In the genomic region with DNA sequence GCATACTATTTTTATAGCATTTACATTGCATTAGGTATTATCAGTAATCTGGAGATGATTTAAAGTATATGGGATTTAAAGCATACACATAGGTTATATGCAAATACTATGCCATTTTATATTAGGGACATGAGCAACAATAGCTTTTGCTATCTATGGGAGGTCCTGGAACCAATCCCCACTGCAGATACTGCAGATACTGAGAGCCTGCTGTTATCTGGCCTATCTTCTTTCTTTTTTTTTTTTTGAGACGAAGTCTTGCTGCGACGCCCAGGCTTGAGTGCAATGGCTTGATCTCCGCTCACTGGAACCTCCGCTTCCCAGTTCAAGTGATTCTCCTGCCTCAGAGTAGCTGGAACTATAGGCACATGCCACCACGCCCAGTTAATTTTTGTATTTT, we compare ENCODE assay signal across 26 cellular contexts. TPM values are rescaled to one million over a fixed set of nuclear protein-coding genes. Genes with fewer than 3 reads are reported as not detected.
DNase-seq lines count a peak whose midpoint lies in the region; ATAC-seq lines count a peak whose summit lies in the region.
"Had no signal": no experiment of that assay in that cellular context is flagged by ENCODE, and none has a peak within 500 bp of the region (broad histone marks: within the 10 kb centered on the region; RNA-seq: fewer than 3 reads in every experiment).

No MANE protein-coding gene starts in this region.

- CTCF ChIA-PET in T-cell (lab: Charles Lee) = interaction anchor here in 1 of 2 donors (0.7 to 1.0 kb wide), 3 partner anchors 8 to 90 kb away, joined by 4 to 7 read pairs (median 4); no protein-coding TSS in a partner anchor
- CTCF ChIA-PET in naive thymus-derived CD4-positive, alpha-beta T cell (lab: Charles Lee) = interaction anchor here (0.8 to 1.1 kb wide), 2 partner anchors 8 to 176 kb away, joined by 3 read pairs; no protein-coding TSS in a partner anchor

- peak overlapping the region; percentile 39 for H3K27ac Mint-ChIP-seq in stimulated activated naive CD8-positive, alpha-beta T cell treated with anti-CD3 and anti-CD28 coated beads, Interleukin-15, Interleukin-2, amounts not matched to agents 100 ng/mL and 50 ng/mL, for 24 hours
- H3K27ac Mint-ChIP-seq in stimulated activated naive CD8-positive, alpha-beta T cell treated with anti-CD3 and anti-CD28 coated beads, Interleukin-15, amount 100 ng/mL, for 72 hours = no peak overlapping the region
- peak overlapping the region; percentile 28 to 39 for H3K27ac Mint-ChIP-seq in T-cell
- H3K27ac Mint-ChIP-seq in naive thymus-derived CD4-positive, alpha-beta T cell = peak overlapping the region in 5 of 9 donors; percentile 33 to 57 (median 40)

- no peaks in the 10 kb centered on the region for H3K27me3 ChIP-seq in naive thymus-derived CD4-positive, alpha-beta T cell (ENCODE audit: control insufficient read depth in 2 of 2, insufficient read depth in 2 of 2, low read length in 2 of 2)
- H3K27me3 ChIP-seq: BE2C, SJCRH30 had no signal

- H3K27ac ChIP-seq in naive thymus-derived CD4-positive, alpha-beta T cell (ENCODE audit: low read depth, low read length) = no peak overlapping the region
- H3K27ac ChIP-seq: HL-60, SJCRH30 had no signal

- H3K4me1 Mint-ChIP-seq in stimulated activated naive CD8-positive, alpha-beta T cell treated with anti-CD3 and anti-CD28 coated beads, Interleukin-15, Interleukin-2, amounts not matched to agents 100 ng/mL and 50 ng/mL, for 24 hours (ENCODE audit: low read depth) = peaks cover 19% of the 10 kb centered on the region
- H3K4me1 Mint-ChIP-seq in stimulated activated naive CD8-positive, alpha-beta T cell treated with anti-CD3 and anti-CD28 coated beads, Interleukin-15, amount 100 ng/mL, for 72 hours = peaks cover 32% of the 10 kb centered on the region
- peaks cover 0 to 23% (median 17%) of the 10 kb centered on the region in 3 donors for H3K4me1 Mint-ChIP-seq in T-cell
- H3K4me1 Mint-ChIP-seq in naive thymus-derived CD4-positive, alpha-beta T cell = peaks cover 0 to 8% (median 5%) of the 10 kb centered on the region in 7 donors

- H3K36me3 ChIP-seq in naive thymus-derived CD4-positive, alpha-beta T cell (ENCODE audit: control insufficient read depth in 2 of 3, insufficient read depth in 3 of 3, low read length in 3 of 3) = peaks cover 32 to 85% (median 65%) of the 10 kb centered on the region in 3 experiments

- H3K4me3 Mint-ChIP-seq in stimulated activated naive CD8-positive, alpha-beta T cell treated with anti-CD3 and anti-CD28 coated beads, Interleukin-15, Interleukin-2, amounts not matched to agents 100 ng/mL and 50 ng/mL, for 24 hours = no peak overlapping the region
- no peak overlapping the region for H3K4me3 Mint-ChIP-seq in stimulated activated naive CD8-positive, alpha-beta T cell treated with anti-CD3 and anti-CD28 coated beads, Interleukin-15, amount 100 ng/mL, for 72 hours
- H3K4me3 Mint-ChIP-seq in T-cell = no peak overlapping the region
- no peak overlapping the region for H3K4me3 Mint-ChIP-seq in naive thymus-derived CD4-positive, alpha-beta T cell

- no peak overlapping the region for H3K4me3 ChIP-seq in naive thymus-derived CD4-positive, alpha-beta T cell (ENCODE audit: low read length)
- H3K4me3 ChIP-seq: K562, SJCRH30 had no signal

- H3K36me3 Mint-ChIP-seq in stimulated activated naive CD8-positive, alpha-beta T cell treated with anti-CD3 and anti-CD28 coated beads, Interleukin-15, Interleukin-2, amounts not matched to agents 100 ng/mL and 50 ng/mL, for 24 hours (ENCODE audit: low read depth) = peaks cover 69% of the 10 kb centered on the region
- H3K36me3 Mint-ChIP-seq in T-cell = peaks cover 74% of the 10 kb centered on the region
- H3K36me3 Mint-ChIP-seq in naive thymus-derived CD4-positive, alpha-beta T cell = peaks cover 18 to 70% (median 46%) of the 10 kb centered on the region in 5 donors

- ATAC-seq in stimulated activated naive CD8-positive, alpha-beta T cell treated with anti-CD3 and anti-CD28 coated beads, Interleukin-15, amount 100 ng/mL, for 72 hours = no peak
- ATAC-seq in T-cell (replicated peaks in 1 of 4) = no peak
- no peak for ATAC-seq in naive thymus-derived CD4-positive, alpha-beta T cell
- ATAC-seq in GM18520 (IDR thresholded peaks at IDR 0.05; ENCODE audit: unreplicated experiment) = no peak
- ATAC-seq: HepG2, K562 had no signal

- DNase-seq in stimulated activated naive CD8-positive, alpha-beta T cell treated with anti-CD3 and anti-CD28 coated beads, Interleukin-15, amount 100 ng/mL, for 72 hours = no peak
- DNase-seq in T-cell (no peak), HK-2 (ENCODE audit: unreplicated experiment) (no peak), DMS153 (lab: John Stamatoyannopoulos, UW) (no peak)
- no peak for DNase-seq in naive thymus-derived CD4-positive, alpha-beta T cell
- DNase-seq: BE2C, Caco-2, DMS 273 treated with DMSO at 0.1 percent for 48 hours, DND-41, GOT3, HCEC 1CT, NCI-H1092 treated with DMSO at 0.1 percent for 48 hours, NCI-H146, NCI-H2029, NCI-H345, NCI-H524, NCI-H82, OCI-M1, SJCRH30 had no signal

- H3K9me3 ChIP-seq in naive thymus-derived CD4-positive, alpha-beta T cell (ENCODE audit: control insufficient read depth in 2 of 3, low read length in 3 of 3) = no peaks in the 10 kb centered on the region
- H3K9me3 ChIP-seq: BE2C, Caco-2, SJCRH30 had no signal

- H3K4me1 ChIP-seq in naive thymus-derived CD4-positive, alpha-beta T cell (ENCODE audit: control insufficient read depth in 2 of 2, insufficient read depth in 2 of 2, low read length in 2 of 2) = no peaks in the 10 kb centered on the region
- H3K4me1 ChIP-seq: BE2C, Caco-2, SJCRH30 had no signal

- no peaks in the 10 kb centered on the region for H3K27me3 Mint-ChIP-seq in stimulated activated naive CD8-positive, alpha-beta T cell treated with anti-CD3 and anti-CD28 coated beads, Interleukin-15, Interleukin-2, amounts not matched to agents 100 ng/mL and 50 ng/mL, for 24 hours
- no peaks in the 10 kb centered on the region for H3K27me3 Mint-ChIP-seq in stimulated activated naive CD8-positive, alpha-beta T cell treated with anti-CD3 and anti-CD28 coated beads, Interleukin-15, amount 100 ng/mL, for 72 hours
- no peaks in the 10 kb centered on the region for H3K27me3 Mint-ChIP-seq in T-cell
- H3K27me3 Mint-ChIP-seq in naive thymus-derived CD4-positive, alpha-beta T cell = no peaks in the 10 kb centered on the region

- intact Hi-C loops in naive thymus-derived CD4-positive, alpha-beta T cell (cut with micrococcal nuclease) = no loop called here

- POLR2A ChIA-PET in T-cell (lab: Charles Lee) = no interaction called here
- POLR2A ChIA-PET in naive thymus-derived CD4-positive, alpha-beta T cell (lab: Charles Lee) = no interaction called here

- no peaks in the 10 kb centered on the region for H3K9me3 Mint-ChIP-seq in stimulated activated naive CD8-positive, alpha-beta T cell treated with anti-CD3 and anti-CD28 coated beads, Interleukin-15, Interleukin-2, amounts not matched to agents 100 ng/mL and 50 ng/mL, for 24 hours
- no peaks in the 10 kb centered on the region for H3K9me3 Mint-ChIP-seq in stimulated activated naive CD8-positive, alpha-beta T cell treated with anti-CD3 and anti-CD28 coated beads, Interleukin-15, amount 100 ng/mL, for 72 hours
- no peaks in the 10 kb centered on the region for H3K9me3 Mint-ChIP-seq in T-cell
- peaks cover 0 to 1% (median 0%) of the 10 kb centered on the region in 11 donors for H3K9me3 Mint-ChIP-seq in naive thymus-derived CD4-positive, alpha-beta T cell

RNA-seq across cellular contexts. Expression of a gene that starts 37.4 kb away (rescaled TPM):
- not detected for total RNA-seq in T-cell
- not detected for total RNA-seq in naive thymus-derived CD4-positive, alpha-beta T cell
- polyA plus RNA-seq in naive thymus-derived CD4-positive, alpha-beta T cell = not detected
- total RNA-seq: A673, Caco-2, HepG2, HT-29, K562, SJCRH30 had no signal
- polyA plus RNA-seq: HepG2, K562 had no signal

Comparison
In these comparisons a context has a peak if more than half of its experiments do, and no peak if none do; other contexts are left out.
1. H3K27ac Mint-ChIP-seq: peak in stimulated activated naive CD8-positive, alpha-beta T cell treated with anti-CD3 and anti-CD28 coated beads, Interleukin-15, Interleukin-2, amounts not matched to agents 100 ng/mL and 50 ng/mL, for 24 hours (single experiment), T-cell (2 of 2) and naive thymus-derived CD4-positive, alpha-beta T cell (5 of 9); none in stimulated activated naive CD8-positive, alpha-beta T cell treated with anti-CD3 and anti-CD28 coated beads, Interleukin-15, amount 100 ng/mL, for 72 hours (0 of 2).